15 cellular contexts compared by ENCODE assay signal in genomic region chr13:82963466-82963865, GRCh38.
DNase-seq lines count a peak whose midpoint lies in the region; FAIRE-seq and TF ChIP-seq lines count a peak whose summit lies in the region.
"Had no signal": no experiment of that assay in that cellular context is flagged by ENCODE, and none has a peak within 500 bp of the region (broad histone marks: within the 10 kb centered on the region; RNA-seq: fewer than 3 reads in every experiment).

No MANE protein-coding gene starts in this region.

- no peak overlapping the region for H3K4me2 ChIP-seq in astrocyte (ENCODE audit: low read length)
- H3K4me2 ChIP-seq: BLaER1 treated with 17β-estradiol and CSF1 and Interleukin-3, amounts not matched to agents 10 nM and 100 nM had no signal

- H4K20me1 ChIP-seq in astrocyte (ENCODE audit: insufficient read depth, low read length), result no peaks in the 10 kb centered on the region
- H4K20me1 ChIP-seq: BLaER1 treated with 17β-estradiol and CSF1 and Interleukin-3, amounts not matched to agents 10 nM and 100 nM had no signal

- no peak overlapping the region for H3K27ac Mint-ChIP-seq in astrocyte (ENCODE audit: unreplicated experiment)
- H3K27ac Mint-ChIP-seq: IgD-negative memory B cell had no signal

- H3K4me1 Mint-ChIP-seq in astrocyte (ENCODE audit: low read depth, unreplicated experiment), result peaks cover 4% of the 10 kb centered on the region
- H3K4me1 Mint-ChIP-seq: IgD-negative memory B cell had no signal

- peaks cover 4% of the 10 kb centered on the region for H3K4me1 ChIP-seq in astrocyte (ENCODE audit: insufficient read depth, low read length)
- no peaks in the 10 kb centered on the region for H3K4me1 ChIP-seq in spleen
- H3K4me1 ChIP-seq: BLaER1 treated with 17β-estradiol and CSF1 and Interleukin-3, amounts not matched to agents 10 nM and 100 nM had no signal

- no peaks in the 10 kb centered on the region for H3K9me3 ChIP-seq in astrocyte (ENCODE audit: insufficient read depth, low read depth, low read length)
- peaks cover 0 to 5% (median 0%) of the 10 kb centered on the region in 8 donors for H3K9me3 ChIP-seq in spleen
- H3K9me3 ChIP-seq: BLaER1 treated with 17β-estradiol and CSF1 and Interleukin-3, amounts not matched to agents 10 nM and 100 nM had no signal

- H3K36me3 ChIP-seq in astrocyte (ENCODE audit: insufficient read depth, low read length) (no peaks in the 10 kb centered on the region), spleen (no peaks in the 10 kb centered on the region)
- H3K36me3 ChIP-seq: BLaER1 treated with 17β-estradiol and CSF1 and Interleukin-3, amounts not matched to agents 10 nM and 100 nM had no signal

- FAIRE-seq in H54 (lab: Jason Lieb, UNC), result peak; percentile 53
- FAIRE-seq in astrocyte (lab: Jason Lieb, UNC), result no peak
- FAIRE-seq: GM12878, GM19239 had no signal

- H2AFZ ChIP-seq in astrocyte (ENCODE audit: low read depth, low read length), result no peak overlapping the region

- no peaks in the 10 kb centered on the region for H3K9me3 Mint-ChIP-seq in astrocyte (ENCODE audit: unreplicated experiment)

- DNase-seq in H54 (ENCODE audit: insufficient read length, low spot score) (no peak), astrocyte (ENCODE audit: low read depth) (peak; percentile 61), fibroblast of pulmonary artery (ENCODE audit: low read depth) (peak; percentile 63), renal cortical epithelial cell (ENCODE audit: low read depth) (peak; percentile 3), NCI-H1436 (lab: John Stamatoyannopoulos, UW) (no peak), spleen (no peak), MV-4-11 (lab: John Stamatoyannopoulos, UW) (no peak)
- DNase-seq: NCI-H146, NCI-H2227 treated with DMSO at 0.1 percent for 48 hours, NCI-H69, PC-3 had no signal

- no peaks in the 10 kb centered on the region for H3K36me3 Mint-ChIP-seq in astrocyte (ENCODE audit: low read depth, unreplicated experiment)

- H3K4me3 ChIP-seq in astrocyte (ENCODE audit: insufficient read depth, low read depth, low read length) (no peak overlapping the region), fibroblast of pulmonary artery (replicated peaks; ENCODE audit: low read depth, low read length) (no peak overlapping the region), spleen (no peak overlapping the region)
- H3K4me3 ChIP-seq: BLaER1 treated with 17β-estradiol and CSF1 and Interleukin-3, amounts not matched to agents 10 nM and 100 nM; GM12878 had no signal

- H3K4me3 Mint-ChIP-seq in astrocyte (ENCODE audit: unreplicated experiment), result no peak overlapping the region
- H3K4me3 Mint-ChIP-seq: IgD-negative memory B cell had no signal

- H3K27me3 ChIP-seq in astrocyte (ENCODE audit: insufficient read depth, low read length) (no peaks in the 10 kb centered on the region), spleen (replicated peaks in 1 of 7) (no peaks in the 10 kb centered on the region)
- H3K27me3 ChIP-seq: BLaER1 treated with 17β-estradiol and CSF1 and Interleukin-3, amounts not matched to agents 10 nM and 100 nM had no signal

- no peaks in the 10 kb centered on the region for H3K79me2 ChIP-seq in astrocyte (ENCODE audit: insufficient read depth, low read length)

- TF ChIP-seq CTCF in astrocyte (IDR thresholded peaks at IDR 0.05; ENCODE audit: insufficient read depth, low read depth, low read length) (no peak), fibroblast of pulmonary artery (IDR thresholded peaks at IDR 0.05; ENCODE audit: low read length, missing control alignments) (no peak), spleen (IDR thresholded peaks at IDR 0.05 in 8 of 11, conservative IDR thresholded peaks at IDR 0.05 in 3 of 11) (no peak)

- intact Hi-C loops in spleen (cut with DNase I; ENCODE audit: low total_unique reads), result no loop called here

- 50 to 71% (median 67%) methylated on average over 5 of the region's 5 CpGs for WGBS in spleen, 5 donors

- H3K27ac ChIP-seq in astrocyte (ENCODE audit: low read depth, low read length) (peak overlapping the region; percentile 40), spleen (no peak overlapping the region)
- H3K27ac ChIP-seq: BLaER1 treated with 17β-estradiol and CSF1 and Interleukin-3, amounts not matched to agents 10 nM and 100 nM had no signal

- TF ChIP-seq POLR2A in H54 (IDR thresholded peaks at IDR 0.05; ENCODE audit: low read depth, low read length) (no peak), spleen (IDR thresholded peaks at IDR 0.05) (no peak)

- no peaks in the 10 kb centered on the region for H3K27me3 Mint-ChIP-seq in astrocyte (ENCODE audit: low read depth, unreplicated experiment)
- H3K27me3 Mint-ChIP-seq: IgD-negative memory B cell had no signal

- H3K9ac ChIP-seq in astrocyte (ENCODE audit: low read length), result no peak overlapping the region
- H3K9ac ChIP-seq: BLaER1 treated with 17β-estradiol and CSF1 and Interleukin-3, amounts not matched to agents 10 nM and 100 nM had no signal

Comparison
In these comparisons a context has a peak if more than half of its experiments do, and no peak if none do; other contexts are left out.
1. DNase-seq: peak in astrocyte (single experiment), fibroblast of pulmonary artery (single experiment) and renal cortical epithelial cell (single experiment); none in H54 (single experiment), NCI-H1436 (single experiment), spleen (single experiment) and MV-4-11 (single experiment).